ENCODE assay signal across 10 cellular contexts in the genomic region with DNA sequence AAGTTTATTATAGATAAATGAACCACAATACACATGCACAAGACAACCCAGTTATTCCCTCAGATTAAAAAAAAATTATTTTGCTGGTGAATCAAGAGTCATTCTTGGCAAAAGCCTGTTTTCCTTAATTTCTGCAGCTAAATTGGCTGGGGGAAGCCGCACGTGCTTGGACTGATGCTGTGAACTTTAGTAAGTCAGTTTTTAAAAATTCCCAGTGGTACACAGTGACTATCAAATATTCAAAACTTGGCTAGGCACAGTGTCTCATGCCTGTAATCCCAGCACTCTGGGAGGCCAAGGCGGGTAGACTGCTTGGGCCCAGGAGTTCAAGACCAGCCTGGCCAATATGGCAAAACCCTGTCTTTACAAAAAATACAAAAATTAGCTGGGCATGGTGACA.
"Had no signal": no experiment of that assay in that cellular context is flagged by ENCODE, and none has a peak within 500 bp of the region (broad histone marks: within the 10 kb centered on the region; RNA-seq: fewer than 3 reads in every experiment).

No MANE protein-coding gene starts in this region.

- H3K27me3 ChIP-seq: colonic mucosa, upper lobe of left lung had no signal

- H3K4me3 ChIP-seq: colonic mucosa, skin epidermis, upper lobe of left lung had no signal

- DNase-seq: activated CD4-positive, alpha-beta T cell treated with anti-CD3 and anti-CD28 coated beads for 4 hours; activated CD8-positive, alpha-beta memory T cell treated with anti-CD3 and anti-CD28 coated beads, Interleukin-2, amount 50 U/mL, for 4 hours; activated CD8-positive, alpha-beta T cell treated with anti-CD3 and anti-CD28 coated beads for 36 hours; colonic mucosa; hypothalamus; kidney glomerular epithelial cell; occipital lobe; upper lobe of left lung had no signal

- H3K27ac ChIP-seq: colonic mucosa, upper lobe of left lung had no signal

- H3K4me1 ChIP-seq: colonic mucosa had no signal

- ATAC-seq: activated CD8-positive, alpha-beta T cell treated with anti-CD3 and anti-CD28 coated beads for 36 hours; SK-N-SH treated with all-trans-retinoic acid at 6 μM for 48 hours had no signal

- H3K9me3 ChIP-seq: colonic mucosa, upper lobe of left lung had no signal

- H3K36me3 ChIP-seq: colonic mucosa had no signal
